In the genomic region with DNA sequence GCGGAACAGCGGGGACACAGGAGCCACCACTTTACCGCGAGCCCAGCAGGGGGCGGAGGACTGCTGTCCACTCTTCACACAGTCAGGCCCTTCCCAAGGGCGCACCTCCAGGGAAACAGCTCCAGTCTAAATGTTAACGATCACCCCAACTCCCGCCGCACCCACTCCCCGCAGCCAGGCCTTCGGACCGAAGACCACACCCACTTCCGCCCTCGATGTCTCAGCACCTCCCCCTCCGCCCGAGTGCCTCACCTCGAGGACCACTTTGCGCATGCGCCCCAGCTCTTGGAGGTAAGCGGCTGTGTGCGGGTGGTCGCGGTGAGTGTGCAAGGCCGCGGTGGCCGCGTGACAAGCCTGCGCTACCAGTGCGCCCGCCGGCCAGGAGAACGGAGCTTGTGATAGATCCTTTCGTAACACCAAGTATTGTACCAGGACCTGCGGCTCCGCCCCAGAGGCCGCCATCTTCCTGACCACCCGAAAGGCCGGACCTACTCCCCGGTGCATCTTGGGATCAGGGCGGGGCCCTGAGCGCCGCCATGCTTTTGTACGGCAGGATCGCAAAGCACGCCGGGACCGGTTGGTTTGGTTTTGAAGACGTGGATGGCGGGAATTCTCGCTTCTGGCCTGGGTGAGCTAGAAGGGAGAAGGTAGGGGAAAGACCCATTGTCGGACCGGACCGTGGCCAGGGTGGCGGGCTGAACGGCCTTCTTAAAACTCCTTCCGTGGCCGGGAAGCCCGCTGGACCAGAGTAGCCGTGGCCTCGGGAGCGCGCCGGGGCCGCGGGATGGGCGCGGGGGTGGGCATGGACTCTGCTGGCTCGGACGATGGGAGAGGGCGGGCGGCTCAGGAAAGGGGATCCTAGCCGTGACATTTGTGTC, we compare ENCODE assay signal across 1 cellular context.
TF ChIP-seq lines count a peak whose summit lies in the region.

A gene with protein sequence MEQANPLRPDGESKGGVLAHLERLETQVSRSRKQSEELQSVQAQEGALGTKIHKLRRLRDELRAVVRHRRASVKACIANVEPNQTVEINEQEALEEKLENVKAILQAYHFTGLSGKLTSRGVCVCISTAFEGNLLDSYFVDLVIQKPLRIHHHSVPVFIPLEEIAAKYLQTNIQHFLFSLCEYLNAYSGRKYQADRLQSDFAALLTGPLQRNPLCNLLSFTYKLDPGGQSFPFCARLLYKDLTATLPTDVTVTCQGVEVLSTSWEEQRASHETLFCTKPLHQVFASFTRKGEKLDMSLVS (plus strand): TSS at position 552 of the 878 bp plus-strand sequence. CDS start 495 bp downstream, outside the sequence.
A gene with protein sequence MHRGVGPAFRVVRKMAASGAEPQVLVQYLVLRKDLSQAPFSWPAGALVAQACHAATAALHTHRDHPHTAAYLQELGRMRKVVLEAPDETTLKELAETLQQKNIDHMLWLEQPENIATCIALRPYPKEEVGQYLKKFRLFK (minus strand): TSS at position 518 of the 878 bp plus-strand sequence. CDS start 14 bp downstream, at position 504.

TF ChIP-seq in HepG2, 621 proteins besides CTCF, POLR2A, EP300 and RAD21 (continued from another document and continues in another):
- TF ChIP-seq, protein P1, sequence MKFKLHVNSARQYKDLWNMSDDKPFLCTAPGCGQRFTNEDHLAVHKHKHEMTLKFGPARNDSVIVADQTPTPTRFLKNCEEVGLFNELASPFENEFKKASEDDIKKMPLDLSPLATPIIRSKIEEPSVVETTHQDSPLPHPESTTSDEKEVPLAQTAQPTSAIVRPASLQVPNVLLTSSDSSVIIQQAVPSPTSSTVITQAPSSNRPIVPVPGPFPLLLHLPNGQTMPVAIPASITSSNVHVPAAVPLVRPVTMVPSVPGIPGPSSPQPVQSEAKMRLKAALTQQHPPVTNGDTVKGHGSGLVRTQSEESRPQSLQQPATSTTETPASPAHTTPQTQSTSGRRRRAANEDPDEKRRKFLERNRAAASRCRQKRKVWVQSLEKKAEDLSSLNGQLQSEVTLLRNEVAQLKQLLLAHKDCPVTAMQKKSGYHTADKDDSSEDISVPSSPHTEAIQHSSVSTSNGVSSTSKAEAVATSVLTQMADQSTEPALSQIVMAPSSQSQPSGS (CRISPR knock-in tag; IDR thresholded peaks at IDR 0.05) = peak; percentile 60; the same call in 1 of the 2 replicates
- TF ChIP-seq HDAC6 (IDR thresholded peaks at IDR 0.05; ENCODE audit: low read depth, low read length) = no peak
- TF ChIP-seq, protein P2, sequence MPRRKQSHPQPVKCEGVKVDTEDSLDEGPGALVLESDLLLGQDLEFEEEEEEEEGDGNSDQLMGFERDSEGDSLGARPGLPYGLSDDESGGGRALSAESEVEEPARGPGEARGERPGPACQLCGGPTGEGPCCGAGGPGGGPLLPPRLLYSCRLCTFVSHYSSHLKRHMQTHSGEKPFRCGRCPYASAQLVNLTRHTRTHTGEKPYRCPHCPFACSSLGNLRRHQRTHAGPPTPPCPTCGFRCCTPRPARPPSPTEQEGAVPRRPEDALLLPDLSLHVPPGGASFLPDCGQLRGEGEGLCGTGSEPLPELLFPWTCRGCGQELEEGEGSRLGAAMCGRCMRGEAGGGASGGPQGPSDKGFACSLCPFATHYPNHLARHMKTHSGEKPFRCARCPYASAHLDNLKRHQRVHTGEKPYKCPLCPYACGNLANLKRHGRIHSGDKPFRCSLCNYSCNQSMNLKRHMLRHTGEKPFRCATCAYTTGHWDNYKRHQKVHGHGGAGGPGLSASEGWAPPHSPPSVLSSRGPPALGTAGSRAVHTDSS (CRISPR knock-in tag; conservative IDR thresholded peaks at IDR 0.05) = no peak; the same call in 1 of the 2 replicates
- TF ChIP-seq AGO1 (IDR thresholded peaks at IDR 0.05; ENCODE audit: low read depth, low read length, poor library complexity, severe bottlenecking) = peak; percentile 70
- TF ChIP-seq ZNF430 (CRISPR knock-in tag; IDR thresholded peaks at IDR 0.05) = peak; percentile 63; the same call in 1 of the 2 replicates
- TF ChIP-seq ZNF577 (CRISPR knock-in tag; IDR thresholded peaks at IDR 0.05; ENCODE audit: borderline replicate concordance, low read depth) = no peak
- TF ChIP-seq ZNF782 (CRISPR knock-in tag; IDR thresholded peaks at IDR 0.05; ENCODE audit: borderline replicate concordance) = peak; percentile 91; the same call in 1 of the 2 replicates
- no peak for TF ChIP-seq SMARCC2 (IDR thresholded peaks at IDR 0.05)
- peak; percentile 15; the same call in 1 of the 2 replicates for TF ChIP-seq ZBTB21 (CRISPR knock-in tag; IDR thresholded peaks at IDR 0.05)
- TF ChIP-seq ZNF562 (CRISPR knock-in tag; IDR thresholded peaks at IDR 0.05; ENCODE audit: borderline replicate concordance) = peak; percentile 63; the same call in 1 of the 2 replicates
- no peak for TF ChIP-seq ZFAT (CRISPR knock-in tag; conservative IDR thresholded peaks at IDR 0.05)
- TF ChIP-seq, protein P3, sequence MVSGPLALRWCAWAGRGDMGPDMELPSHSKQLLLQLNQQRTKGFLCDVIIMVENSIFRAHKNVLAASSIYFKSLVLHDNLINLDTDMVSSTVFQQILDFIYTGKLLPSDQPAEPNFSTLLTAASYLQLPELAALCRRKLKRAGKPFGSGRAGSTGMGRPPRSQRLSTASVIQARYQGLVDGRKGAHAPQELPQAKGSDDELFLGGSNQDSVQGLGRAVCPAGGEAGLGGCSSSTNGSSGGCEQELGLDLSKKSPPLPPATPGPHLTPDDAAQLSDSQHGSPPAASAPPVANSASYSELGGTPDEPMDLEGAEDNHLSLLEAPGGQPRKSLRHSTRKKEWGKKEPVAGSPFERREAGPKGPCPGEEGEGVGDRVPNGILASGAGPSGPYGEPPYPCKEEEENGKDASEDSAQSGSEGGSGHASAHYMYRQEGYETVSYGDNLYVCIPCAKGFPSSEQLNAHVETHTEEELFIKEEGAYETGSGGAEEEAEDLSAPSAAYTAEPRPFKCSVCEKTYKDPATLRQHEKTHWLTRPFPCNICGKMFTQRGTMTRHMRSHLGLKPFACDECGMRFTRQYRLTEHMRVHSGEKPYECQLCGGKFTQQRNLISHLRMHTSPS (CRISPR knock-in tag; IDR thresholded peaks at IDR 0.05; ENCODE audit: low read depth) = peak; percentile 44; the same call in 1 of the 2 replicates
- peak; percentile 92 for TF ChIP-seq TBX2 (CRISPR knock-in tag; IDR thresholded peaks at IDR 0.05; ENCODE audit: borderline replicate concordance)
- no peak for TF ChIP-seq ZNF674 (CRISPR knock-in tag; IDR thresholded peaks at IDR 0.05; ENCODE audit: low read depth)
- TF ChIP-seq KAT2B (IDR thresholded peaks at IDR 0.05; ENCODE audit: borderline replicate concordance, low read depth, low read length) = no peak
- TF ChIP-seq, protein P4, sequence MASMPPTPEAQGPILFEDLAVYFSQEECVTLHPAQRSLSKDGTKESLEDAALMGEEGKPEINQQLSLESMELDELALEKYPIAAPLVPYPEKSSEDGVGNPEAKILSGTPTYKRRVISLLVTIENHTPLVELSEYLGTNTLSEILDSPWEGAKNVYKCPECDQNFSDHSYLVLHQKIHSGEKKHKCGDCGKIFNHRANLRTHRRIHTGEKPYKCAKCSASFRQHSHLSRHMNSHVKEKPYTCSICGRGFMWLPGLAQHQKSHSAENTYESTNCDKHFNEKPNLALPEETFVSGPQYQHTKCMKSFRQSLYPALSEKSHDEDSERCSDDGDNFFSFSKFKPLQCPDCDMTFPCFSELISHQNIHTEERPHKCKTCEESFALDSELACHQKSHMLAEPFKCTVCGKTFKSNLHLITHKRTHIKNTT (CRISPR knock-in tag; IDR thresholded peaks at IDR 0.05) = no peak
- TF ChIP-seq GATAD2A (CRISPR knock-in tag; IDR thresholded peaks at IDR 0.05) = peak; percentile 58
- TF ChIP-seq, protein P5, sequence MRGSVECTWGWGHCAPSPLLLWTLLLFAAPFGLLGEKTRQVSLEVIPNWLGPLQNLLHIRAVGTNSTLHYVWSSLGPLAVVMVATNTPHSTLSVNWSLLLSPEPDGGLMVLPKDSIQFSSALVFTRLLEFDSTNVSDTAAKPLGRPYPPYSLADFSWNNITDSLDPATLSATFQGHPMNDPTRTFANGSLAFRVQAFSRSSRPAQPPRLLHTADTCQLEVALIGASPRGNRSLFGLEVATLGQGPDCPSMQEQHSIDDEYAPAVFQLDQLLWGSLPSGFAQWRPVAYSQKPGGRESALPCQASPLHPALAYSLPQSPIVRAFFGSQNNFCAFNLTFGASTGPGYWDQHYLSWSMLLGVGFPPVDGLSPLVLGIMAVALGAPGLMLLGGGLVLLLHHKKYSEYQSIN (CRISPR knock-in tag; IDR thresholded peaks at IDR 0.05; ENCODE audit: borderline replicate concordance) = no peak
- peak; percentile 98 for TF ChIP-seq ZNF619 (CRISPR knock-in tag; IDR thresholded peaks at IDR 0.05)
- TF ChIP-seq, protein P6, sequence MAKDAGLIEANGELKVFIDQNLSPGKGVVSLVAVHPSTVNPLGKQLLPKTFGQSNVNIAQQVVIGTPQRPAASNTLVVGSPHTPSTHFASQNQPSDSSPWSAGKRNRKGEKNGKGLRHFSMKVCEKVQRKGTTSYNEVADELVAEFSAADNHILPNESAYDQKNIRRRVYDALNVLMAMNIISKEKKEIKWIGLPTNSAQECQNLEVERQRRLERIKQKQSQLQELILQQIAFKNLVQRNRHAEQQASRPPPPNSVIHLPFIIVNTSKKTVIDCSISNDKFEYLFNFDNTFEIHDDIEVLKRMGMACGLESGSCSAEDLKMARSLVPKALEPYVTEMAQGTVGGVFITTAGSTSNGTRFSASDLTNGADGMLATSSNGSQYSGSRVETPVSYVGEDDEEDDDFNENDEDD (CRISPR knock-in tag; IDR thresholded peaks at IDR 0.05; ENCODE audit: borderline replicate concordance) = peak; percentile 99
- peak; percentile 49 for TF ChIP-seq ZNF564 (CRISPR knock-in tag; IDR thresholded peaks at IDR 0.05)
- TF ChIP-seq, protein P7, sequence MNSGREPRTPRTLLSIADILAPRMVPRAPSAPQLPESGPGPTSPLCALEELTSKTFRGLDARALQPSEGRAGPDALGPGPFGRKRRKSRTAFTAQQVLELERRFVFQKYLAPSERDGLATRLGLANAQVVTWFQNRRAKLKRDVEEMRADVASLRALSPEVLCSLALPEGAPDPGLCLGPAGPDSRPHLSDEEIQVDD (CRISPR knock-in tag; IDR thresholded peaks at IDR 0.05; ENCODE audit: borderline replicate concordance) = no peak; the same call in 1 of the 2 replicates
- peak; percentile 76 for TF ChIP-seq ESRRA (CRISPR knock-in tag; IDR thresholded peaks at IDR 0.05; ENCODE audit: low read depth)
- peak; percentile 59 for TF ChIP-seq ZNF768 (CRISPR knock-in tag; IDR thresholded peaks at IDR 0.05)
- TF ChIP-seq MBNL3 (CRISPR knock-in tag; conservative IDR thresholded peaks at IDR 0.05) = no peak
- TF ChIP-seq ZNF883 (CRISPR knock-in tag; IDR thresholded peaks at IDR 0.05; ENCODE audit: not compliant biosample characterization) = peak; percentile 91
- no peak for TF ChIP-seq MATR3 (CRISPR knock-in tag; IDR thresholded peaks at IDR 0.05)
- peak; percentile 80 for TF ChIP-seq PHF5A (CRISPR knock-in tag; IDR thresholded peaks at IDR 0.05; ENCODE audit: low read depth, unreplicated experiment)
- TF ChIP-seq, protein P8, sequence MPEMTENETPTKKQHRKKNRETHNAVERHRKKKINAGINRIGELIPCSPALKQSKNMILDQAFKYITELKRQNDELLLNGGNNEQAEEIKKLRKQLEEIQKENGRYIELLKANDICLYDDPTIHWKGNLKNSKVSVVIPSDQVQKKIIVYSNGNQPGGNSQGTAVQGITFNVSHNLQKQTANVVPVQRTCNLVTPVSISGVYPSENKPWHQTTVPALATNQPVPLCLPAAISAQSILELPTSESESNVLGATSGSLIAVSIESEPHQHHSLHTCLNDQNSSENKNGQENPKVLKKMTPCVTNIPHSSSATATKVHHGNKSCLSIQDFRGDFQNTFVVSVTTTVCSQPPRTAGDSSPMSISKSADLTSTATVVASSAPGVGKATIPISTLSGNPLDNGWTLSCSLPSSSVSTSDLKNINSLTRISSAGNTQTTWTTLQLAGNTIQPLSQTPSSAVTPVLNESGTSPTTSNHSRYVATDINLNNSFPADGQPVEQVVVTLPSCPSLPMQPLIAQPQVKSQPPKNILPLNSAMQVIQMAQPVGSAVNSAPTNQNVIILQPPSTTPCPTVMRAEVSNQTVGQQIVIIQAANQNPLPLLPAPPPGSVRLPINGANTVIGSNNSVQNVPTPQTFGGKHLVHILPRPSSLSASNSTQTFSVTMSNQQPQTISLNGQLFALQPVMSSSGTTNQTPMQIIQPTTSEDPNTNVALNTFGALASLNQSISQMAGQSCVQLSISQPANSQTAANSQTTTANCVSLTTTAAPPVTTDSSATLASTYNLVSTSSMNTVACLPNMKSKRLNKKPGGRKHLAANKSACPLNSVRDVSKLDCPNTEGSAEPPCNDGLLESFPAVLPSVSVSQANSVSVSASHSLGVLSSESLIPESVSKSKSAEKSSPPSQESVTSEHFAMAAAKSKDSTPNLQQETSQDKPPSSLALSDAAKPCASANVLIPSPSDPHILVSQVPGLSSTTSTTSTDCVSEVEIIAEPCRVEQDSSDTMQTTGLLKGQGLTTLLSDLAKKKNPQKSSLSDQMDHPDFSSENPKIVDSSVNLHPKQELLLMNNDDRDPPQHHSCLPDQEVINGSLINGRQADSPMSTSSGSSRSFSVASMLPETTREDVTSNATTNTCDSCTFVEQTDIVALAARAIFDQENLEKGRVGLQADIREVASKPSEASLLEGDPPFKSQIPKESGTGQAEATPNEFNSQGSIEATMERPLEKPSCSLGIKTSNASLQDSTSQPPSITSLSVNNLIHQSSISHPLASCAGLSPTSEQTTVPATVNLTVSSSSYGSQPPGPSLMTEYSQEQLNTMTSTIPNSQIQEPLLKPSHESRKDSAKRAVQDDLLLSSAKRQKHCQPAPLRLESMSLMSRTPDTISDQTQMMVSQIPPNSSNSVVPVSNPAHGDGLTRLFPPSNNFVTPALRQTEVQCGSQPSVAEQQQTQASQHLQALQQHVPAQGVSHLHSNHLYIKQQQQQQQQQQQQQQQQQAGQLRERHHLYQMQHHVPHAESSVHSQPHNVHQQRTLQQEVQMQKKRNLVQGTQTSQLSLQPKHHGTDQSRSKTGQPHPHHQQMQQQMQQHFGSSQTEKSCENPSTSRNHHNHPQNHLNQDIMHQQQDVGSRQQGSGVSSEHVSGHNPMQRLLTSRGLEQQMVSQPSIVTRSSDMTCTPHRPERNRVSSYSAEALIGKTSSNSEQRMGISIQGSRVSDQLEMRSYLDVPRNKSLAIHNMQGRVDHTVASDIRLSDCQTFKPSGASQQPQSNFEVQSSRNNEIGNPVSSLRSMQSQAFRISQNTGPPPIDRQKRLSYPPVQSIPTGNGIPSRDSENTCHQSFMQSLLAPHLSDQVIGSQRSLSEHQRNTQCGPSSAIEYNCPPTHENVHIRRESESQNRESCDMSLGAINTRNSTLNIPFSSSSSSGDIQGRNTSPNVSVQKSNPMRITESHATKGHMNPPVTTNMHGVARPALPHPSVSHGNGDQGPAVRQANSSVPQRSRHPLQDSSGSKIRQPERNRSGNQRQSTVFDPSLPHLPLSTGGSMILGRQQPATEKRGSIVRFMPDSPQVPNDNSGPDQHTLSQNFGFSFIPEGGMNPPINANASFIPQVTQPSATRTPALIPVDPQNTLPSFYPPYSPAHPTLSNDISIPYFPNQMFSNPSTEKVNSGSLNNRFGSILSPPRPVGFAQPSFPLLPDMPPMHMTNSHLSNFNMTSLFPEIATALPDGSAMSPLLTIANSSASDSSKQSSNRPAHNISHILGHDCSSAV (CRISPR knock-in tag; IDR thresholded peaks at IDR 0.05; ENCODE audit: borderline replicate concordance) = 0 out of 2 replicates have a peak, but pooled peaks have one; percentile 14
- TF ChIP-seq, protein P9, sequence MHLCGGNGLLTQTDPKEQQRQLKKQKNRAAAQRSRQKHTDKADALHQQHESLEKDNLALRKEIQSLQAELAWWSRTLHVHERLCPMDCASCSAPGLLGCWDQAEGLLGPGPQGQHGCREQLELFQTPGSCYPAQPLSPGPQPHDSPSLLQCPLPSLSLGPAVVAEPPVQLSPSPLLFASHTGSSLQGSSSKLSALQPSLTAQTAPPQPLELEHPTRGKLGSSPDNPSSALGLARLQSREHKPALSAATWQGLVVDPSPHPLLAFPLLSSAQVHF (CRISPR knock-in tag; IDR thresholded peaks at IDR 0.05) = peak; percentile 91
